In genomic region chr2:196356332-196356731, GRCh38 we compare ENCODE assay signal across 14 cellular contexts.
"Had no signal": no experiment of that assay in that cellular context is flagged by ENCODE, and none has a peak within 500 bp of the region (broad histone marks: within the 10 kb centered on the region; RNA-seq: fewer than 3 reads in every experiment).

No MANE protein-coding gene starts in this region.

- H3K27ac Mint-ChIP-seq: activated CD8-positive, alpha-beta T cell treated with anti-CD3 and anti-CD28 coated beads, Interleukin-2, amount 10 ng/mL, durations not matched to agents 7 days and 5 days had no signal

- H3K4me1 ChIP-seq: left lung had no signal

- H3K27ac ChIP-seq: cardiac muscle cell, left lung, ovary had no signal

- DNase-seq: activated CD4-positive, alpha-beta T cell treated with anti-CD3 and anti-CD28 coated beads for 48 hours; activated CD8-positive, alpha-beta memory T cell treated with anti-CD3 and anti-CD28 coated beads, Interleukin-2, amount 50 U/mL, for 48 hours; activated CD8-positive, alpha-beta T cell treated with anti-CD3 and anti-CD28 coated beads, Interleukin-2, amount 10 ng/mL, durations not matched to agents 7 days and 5 days; activated naive CD4-positive, alpha-beta T cell; foreskin melanocyte; head of caudate nucleus; islet precursor cell; left lung; ovary; stimulated activated naive CD4-positive, alpha-beta T cell; substantia nigra; T-helper 9 cell had no signal

- H3K36me3 ChIP-seq: cardiac muscle cell, left lung, ovary had no signal

- H3K4me3 Mint-ChIP-seq: activated CD8-positive, alpha-beta T cell treated with anti-CD3 and anti-CD28 coated beads, Interleukin-2, amount 10 ng/mL, durations not matched to agents 7 days and 5 days; neural crest cell had no signal

- H3K27me3 ChIP-seq: cardiac muscle cell, left lung, ovary had no signal

- H3K4me1 Mint-ChIP-seq: neural crest cell had no signal

- H3K4me3 ChIP-seq: cardiac muscle cell, ovary had no signal
